13 cellular contexts compared by ENCODE assay signal in the genomic region with DNA sequence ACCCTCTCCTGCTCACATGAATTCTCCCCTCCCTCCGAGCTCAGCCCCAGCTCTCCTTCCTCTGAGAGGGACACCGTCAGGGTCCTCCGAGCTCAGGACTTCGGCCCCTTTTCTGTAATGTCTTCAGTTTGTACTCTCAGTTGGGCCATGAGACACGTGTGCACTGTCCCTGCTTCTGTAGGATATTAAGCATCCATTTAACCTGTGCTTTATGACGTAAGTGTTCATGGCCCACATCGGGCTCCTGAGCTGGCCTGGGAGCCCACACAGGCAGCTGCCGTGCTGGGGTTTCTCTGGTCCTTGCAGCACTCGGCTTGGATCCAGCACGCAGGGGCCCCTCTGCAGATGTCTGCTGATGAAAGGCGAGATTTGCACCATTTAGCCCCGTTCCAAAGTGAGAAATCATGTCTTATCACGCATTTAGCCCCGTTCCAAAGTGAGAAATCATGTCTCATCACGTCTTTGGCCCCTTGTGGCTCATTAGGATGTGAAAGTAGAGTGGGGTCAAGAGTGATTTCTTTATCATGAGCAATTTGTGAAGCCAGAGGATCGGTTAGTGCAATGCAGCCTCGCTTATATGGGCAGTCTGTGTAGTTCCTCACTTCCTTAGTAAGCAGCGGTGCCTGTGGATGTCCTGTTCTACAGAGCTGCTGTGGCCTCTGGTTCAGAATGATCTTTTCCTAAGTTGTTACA. TPM values are rescaled to one million over a fixed set of nuclear protein-coding genes. Genes with fewer than 3 reads are reported as not detected.
DNase-seq lines count a peak whose midpoint lies in the region; ATAC-seq and TF ChIP-seq lines count a peak whose summit lies in the region.
"Had no signal": no experiment of that assay in that cellular context is flagged by ENCODE, and none has a peak within 500 bp of the region (broad histone marks: within the 10 kb centered on the region; RNA-seq: fewer than 3 reads in every experiment).

No MANE protein-coding gene starts in this region.

- H3K9me3 ChIP-seq in naive thymus-derived CD4-positive, alpha-beta T cell (ENCODE audit: control insufficient read depth in 2 of 3, low read length in 3 of 3), result no peaks in the 10 kb centered on the region
- H3K9me3 ChIP-seq: gastroesophageal sphincter had no signal

- H3K27ac Mint-ChIP-seq in central memory CD8-positive, alpha-beta T cell (ENCODE audit: low read depth), result peak overlapping the region; percentile 58
- no peak overlapping the region for H3K27ac Mint-ChIP-seq in naive thymus-derived CD4-positive, alpha-beta T cell

- TF ChIP-seq POLR2A in GM19193 (IDR thresholded peaks at IDR 0.05; ENCODE audit: extremely low read depth, insufficient read depth, insufficient read length), result peak; percentile 16

- intact Hi-C loops in naive thymus-derived CD4-positive, alpha-beta T cell (cut with micrococcal nuclease), result no loop called here

- no peak overlapping the region for H3K4me3 ChIP-seq in GM06990 (replicated peaks; ENCODE audit: low read depth, low read length)
- H3K4me3 ChIP-seq in naive thymus-derived CD4-positive, alpha-beta T cell (ENCODE audit: low read length), result no peak overlapping the region
- H3K4me3 ChIP-seq: gastroesophageal sphincter had no signal

- H3K36me3 Mint-ChIP-seq in central memory CD8-positive, alpha-beta T cell (ENCODE audit: insufficient read depth), result peaks cover 1% of the 10 kb centered on the region
- H3K36me3 Mint-ChIP-seq in naive thymus-derived CD4-positive, alpha-beta T cell, result peaks cover 0 to 18% (median 8%) of the 10 kb centered on the region in 5 donors

- DNase-seq in GM06990 (ENCODE audit: extremely low read depth, insufficient read length) (peak; percentile 81), HEK293T (ENCODE audit: extremely low spot score) (no peak), NCI-H1436 (lab: John Stamatoyannopoulos, UW) (no peak), NOMO-1 treated with DMSO at 0.1 percent for 48 hours (lab: John Stamatoyannopoulos, UW; ENCODE audit: unreplicated experiment) (no peak)
- no peak for DNase-seq in central memory CD8-positive, alpha-beta T cell (ENCODE audit: low spot score in 2 of 2)
- DNase-seq in naive thymus-derived CD4-positive, alpha-beta T cell, result no peak
- DNase-seq: left ventricle myocardium superior, NCI-H1694 had no signal

- POLR2A ChIA-PET in HEK293T (lab: Yijun Ruan, JAX), result no interaction called here
- POLR2A ChIA-PET in naive thymus-derived CD4-positive, alpha-beta T cell (lab: Charles Lee), result no interaction called here

- peak; percentile 38 for ATAC-seq in HG02938 (IDR thresholded peaks at IDR 0.05; ENCODE audit: unreplicated experiment)
- no peak for ATAC-seq in central memory CD8-positive, alpha-beta T cell (replicated peaks; ENCODE audit: extremely low read depth, poor library complexity, severe bottlenecking)
- no peak for ATAC-seq in naive thymus-derived CD4-positive, alpha-beta T cell
- ATAC-seq: gastroesophageal sphincter, left ventricle myocardium superior had no signal

- TF ChIP-seq CTCF in GM06990 (IDR thresholded peaks at IDR 0.05; ENCODE audit: insufficient read depth, low read length, poor library complexity, severe bottlenecking), result no peak

- peaks cover 29% of the 10 kb centered on the region for H3K4me1 Mint-ChIP-seq in central memory CD8-positive, alpha-beta T cell
- H3K4me1 Mint-ChIP-seq in naive thymus-derived CD4-positive, alpha-beta T cell, result peaks cover 12 to 41% (median 21%) of the 10 kb centered on the region in 7 donors

- no peaks in the 10 kb centered on the region for H3K27me3 ChIP-seq in GM06990 (replicated peaks; ENCODE audit: control insufficient read depth, insufficient read depth, low read length)
- H3K27me3 ChIP-seq in naive thymus-derived CD4-positive, alpha-beta T cell (ENCODE audit: control insufficient read depth in 2 of 2, insufficient read depth in 2 of 2, low read length in 2 of 2), result no peaks in the 10 kb centered on the region
- H3K27me3 ChIP-seq: gastroesophageal sphincter had no signal

- H3K27ac ChIP-seq in naive thymus-derived CD4-positive, alpha-beta T cell (ENCODE audit: low read depth, low read length), result no peak overlapping the region
- H3K27ac ChIP-seq: gastroesophageal sphincter, VCaP had no signal

- H3K4me3 Mint-ChIP-seq in central memory CD8-positive, alpha-beta T cell, result no peak overlapping the region
- H3K4me3 Mint-ChIP-seq in naive thymus-derived CD4-positive, alpha-beta T cell, result no peak overlapping the region
- H3K4me3 Mint-ChIP-seq: activated T-helper 1 cell treated with anti-CD3 and anti-CD28 coated beads, Interleukin-12 subunit alpha, Interleukin-12 subunit beta, Interleukin-2, Interleukin-4 antibody, amounts not matched to agents 30 ng/mL and 10 ng/mL and 1 ng/mL, durations not matched to agents 14 hours and 24 hours and 36 hours had no signal

- no peaks in the 10 kb centered on the region for H3K27me3 Mint-ChIP-seq in central memory CD8-positive, alpha-beta T cell
- H3K27me3 Mint-ChIP-seq in naive thymus-derived CD4-positive, alpha-beta T cell, result no peaks in the 10 kb centered on the region

- CTCF ChIA-PET in HEK293T (lab: Yijun Ruan, JAX), result no interaction called here
- CTCF ChIA-PET in naive thymus-derived CD4-positive, alpha-beta T cell (lab: Charles Lee), result interaction anchor here (1.0 kb wide), 1 partner anchor 9 kb away, joined by 3 read pairs; no protein-coding TSS in a partner anchor

- peaks cover 1% of the 10 kb centered on the region; the same call in 1 of the 2 replicates for H3K36me3 ChIP-seq in GM06990 (ENCODE audit: control insufficient read depth, insufficient read depth, low read length)
- no peaks in the 10 kb centered on the region for H3K36me3 ChIP-seq in naive thymus-derived CD4-positive, alpha-beta T cell (ENCODE audit: control insufficient read depth in 2 of 3, insufficient read depth in 3 of 3, low read length in 3 of 3)
- H3K36me3 ChIP-seq: gastroesophageal sphincter had no signal

- no peaks in the 10 kb centered on the region for H3K9me3 Mint-ChIP-seq in central memory CD8-positive, alpha-beta T cell
- H3K9me3 Mint-ChIP-seq in naive thymus-derived CD4-positive, alpha-beta T cell, result peaks cover 0 to 5% (median 0%) of the 10 kb centered on the region in 11 donors
- H3K9me3 Mint-ChIP-seq: activated T-helper 1 cell treated with anti-CD3 and anti-CD28 coated beads, Interleukin-12 subunit alpha, Interleukin-12 subunit beta, Interleukin-2, Interleukin-4 antibody, amounts not matched to agents 30 ng/mL and 10 ng/mL and 1 ng/mL, durations not matched to agents 14 hours and 24 hours and 36 hours had no signal

- peaks cover 0 to 9% of the 10 kb centered on the region in 2 donors for H3K4me1 ChIP-seq in naive thymus-derived CD4-positive, alpha-beta T cell (ENCODE audit: control insufficient read depth in 2 of 2, insufficient read depth in 2 of 2, low read length in 2 of 2)

TF ChIP-seq in HEK293T, 16 proteins besides CTCF, POLR2A, EP300 and RAD21:
- TF ChIP-seq FOXK2 (IDR thresholded peaks at IDR 0.05) (no peak), SP1 (IDR thresholded peaks at IDR 0.05) (no peak), ZNF384 (IDR thresholded peaks at IDR 0.05) (no peak), L3MBTL2 (conservative IDR thresholded peaks at IDR 0.05) (no peak), LEF1 (IDR thresholded peaks at IDR 0.05; ENCODE audit: borderline replicate concordance) (no peak), FOXM1 (IDR thresholded peaks at IDR 0.05; ENCODE audit: borderline replicate concordance) (no peak), NFRKB (IDR thresholded peaks at IDR 0.05) (no peak), TARDBP (IDR thresholded peaks at IDR 0.05) (no peak), ELF4 (IDR thresholded peaks at IDR 0.05) (no peak), CTBP1 (IDR thresholded peaks at IDR 0.05; ENCODE audit: borderline replicate concordance) (no peak), PKNOX1 (IDR thresholded peaks at IDR 0.05) (no peak), ARNT (IDR thresholded peaks at IDR 0.05) (no peak), SUZ12 (IDR thresholded peaks at IDR 0.05) (no peak), HDGF (IDR thresholded peaks at IDR 0.05; ENCODE audit: borderline replicate concordance) (no peak)

RNA-seq across cellular contexts. Expression of gene DUSP22, which starts 25.3 kb away (rescaled TPM):
- 10 to 100 TPM; 24.8 to 57.2 (median 51.0) TPM for total RNA-seq in naive thymus-derived CD4-positive, alpha-beta T cell
- 10 to 100 TPM; 30.6 to 36.6 TPM for polyA plus RNA-seq in naive thymus-derived CD4-positive, alpha-beta T cell
